17 cellular contexts compared by ENCODE assay signal in genomic region chr7:73774923-73775322, GRCh38. TPM values are rescaled to one million over a fixed set of nuclear protein-coding genes. Genes with fewer than 3 reads are reported as not detected.
DNase-seq lines count a peak whose midpoint lies in the region; ATAC-seq and TF ChIP-seq lines count a peak whose summit lies in the region.
"Had no signal": no experiment of that assay in that cellular context is flagged by ENCODE, and none has a peak within 500 bp of the region (broad histone marks: within the 10 kb centered on the region; RNA-seq: fewer than 3 reads in every experiment).

No MANE protein-coding gene starts in this region.

- no peaks in the 10 kb centered on the region for H3K9me3 ChIP-seq in A673 (ENCODE audit: low read depth, low read length, poor library complexity, severe bottlenecking)
- no peaks in the 10 kb centered on the region for H3K9me3 ChIP-seq in HEK293 (ENCODE audit: control insufficient read depth, insufficient read depth, low read depth, low read length)
- no peaks in the 10 kb centered on the region for H3K9me3 ChIP-seq in Peyer's patch
- no peaks in the 10 kb centered on the region for H3K9me3 ChIP-seq in fibroblast of lung (ENCODE audit: control insufficient read depth, insufficient read depth, low read depth, low read length)
- H3K9me3 ChIP-seq: heart left ventricle, left lung, tibial artery had no signal

- ATAC-seq in esophagus mucosa, result no peak
- no peak for ATAC-seq in HG03095 (IDR thresholded peaks at IDR 0.05; ENCODE audit: unreplicated experiment)
- ATAC-seq: heart left ventricle, left lung had no signal

- H2AFZ ChIP-seq in fibroblast of lung (ENCODE audit: low read length), result no peak overlapping the region

- no peak for TF ChIP-seq POLR2A in Peyer's patch (IDR thresholded peaks at IDR 0.05)

- POLR2A ChIA-PET in A673 (lab: Charles Lee; ENCODE audit: low non-redundant PET) (no interaction called here), HEK293 (lab: Yijun Ruan, JAX) (no interaction called here)

- H3K4me1 ChIP-seq in A673 (ENCODE audit: insufficient read depth, low read length, poor library complexity, severe bottlenecking) (no peaks in the 10 kb centered on the region), HEK293 (ENCODE audit: control insufficient read depth, insufficient read depth, low read length) (no peaks in the 10 kb centered on the region), Peyer's patch (peaks cover 0 to 16% (median 0%) of the 10 kb centered on the region in 4 donors), fibroblast of lung (ENCODE audit: control insufficient read depth, extremely low read depth, insufficient read depth, low read length) (no peaks in the 10 kb centered on the region)

- intact Hi-C loops in A673 (cut with micrococcal nuclease; ENCODE audit: unreplicated experiment), result no loop called here

- H3K4me3 ChIP-seq in A673 (ENCODE audit: low read depth, low read length, poor library complexity, severe bottlenecking) (no peak overlapping the region), HEK293 (ENCODE audit: low read depth, low read length) (no peak overlapping the region), Peyer's patch (no peak overlapping the region), fibroblast of lung (replicated peaks in 1 of 4; ENCODE audit: control extremely low read depth in 1 of 4, insufficient read depth in 1 of 4, low read depth in 3 of 4, low read length in 4 of 4) (no peak overlapping the region)
- H3K4me3 ChIP-seq: BLaER1 treated with 17β-estradiol and CSF1 and Interleukin-3, amounts not matched to agents 10 nM and 100 nM; heart left ventricle; left lung; tibial artery had no signal

- H3K9ac ChIP-seq in fibroblast of lung (ENCODE audit: insufficient read depth, low read length), result no peak overlapping the region

- H3K36me3 ChIP-seq in A673 (ENCODE audit: insufficient read depth, low read length, poor library complexity, severe bottlenecking), result no peaks in the 10 kb centered on the region
- no peaks in the 10 kb centered on the region for H3K36me3 ChIP-seq in HEK293 (ENCODE audit: control insufficient read depth in 2 of 2, insufficient read depth in 1 of 2, low read length in 2 of 2)
- H3K36me3 ChIP-seq in Peyer's patch, result no peaks in the 10 kb centered on the region
- H3K36me3 ChIP-seq in fibroblast of lung (ENCODE audit: control insufficient read depth, insufficient read depth, low read length), result no peaks in the 10 kb centered on the region
- H3K36me3 ChIP-seq: BLaER1 treated with 17β-estradiol and CSF1 and Interleukin-3, amounts not matched to agents 10 nM and 100 nM; brain microvascular endothelial cell; heart left ventricle; left lung; tibial artery had no signal

- H3K79me2 ChIP-seq in fibroblast of lung (ENCODE audit: control insufficient read depth, insufficient read depth, low read length), result no peaks in the 10 kb centered on the region

- TF ChIP-seq CTCF in A673 (conservative IDR thresholded peaks at IDR 0.05; ENCODE audit: low read depth, low read length), result no peak
- no peak for TF ChIP-seq CTCF in HEK293 (tag by site-specific recombination; IDR thresholded peaks at IDR 0.05)
- peak in 1 of 6 experiments; percentile 4 for TF ChIP-seq CTCF in Peyer's patch (IDR thresholded peaks at IDR 0.05)
- no peak for TF ChIP-seq CTCF in fibroblast of lung (conservative IDR thresholded peaks at IDR 0.05 in 1 of 2, IDR thresholded peaks at IDR 0.05 in 1 of 2; ENCODE audit: low read depth in 1 of 2, low read length in 2 of 2)

- H3K27ac ChIP-seq in A673 (ENCODE audit: low read depth, low read length, poor library complexity, severe bottlenecking), result no peak overlapping the region
- H3K27ac ChIP-seq in HEK293 (ENCODE audit: extremely low read depth, low read depth, low read length), result no peak overlapping the region
- peak overlapping the region in 3 of 4 donors; percentile 78 to 93 (median 86) for H3K27ac ChIP-seq in Peyer's patch
- no peak overlapping the region for H3K27ac ChIP-seq in fibroblast of lung (ENCODE audit: insufficient read depth, low read length)
- H3K27ac ChIP-seq: brain microvascular endothelial cell, heart left ventricle, left lung, tibial artery had no signal

- H3K27me3 ChIP-seq in A673 (replicated peaks; ENCODE audit: insufficient read depth, low read depth, low read length, poor library complexity), result peaks cover 13% of the 10 kb centered on the region
- H3K27me3 ChIP-seq in Peyer's patch, result peaks cover 0 to 5% of the 10 kb centered on the region in 2 donors
- H3K27me3 ChIP-seq in fibroblast of lung (ENCODE audit: control insufficient read depth, insufficient read depth, low read length), result peaks cover 4% of the 10 kb centered on the region

- no peaks in the 10 kb centered on the region for H4K20me1 ChIP-seq in fibroblast of lung (ENCODE audit: control insufficient read depth, extremely low read depth, insufficient read depth, low read length)

- peak; percentile 35 for DNase-seq in A673 (ENCODE audit: low spot score)
- DNase-seq in Peyer's patch, result no peak
- DNase-seq in fibroblast of lung (ENCODE audit: low read depth in 2 of 2), result peak; percentile 22 to 34
- DNase-seq in NK-92 (lab: John Stamatoyannopoulos, UW; ENCODE audit: unreplicated experiment), result no peak
- DNase-seq in hippocampal formation (lab: John Stamatoyannopoulos, UW), result no peak
- DNase-seq: activated naive CD4-positive, alpha-beta T cell treated with anti-CD3 and anti-CD28 coated beads for 36 hours; brain microvascular endothelial cell; heart left ventricle; left lung; naive B cell; NCI-H2029 treated with DMSO at 0.1 percent for 48 hours; T-helper 1 cell; tibial artery had no signal

- BruUV-seq in A673 (replicated peaks; lab: Mats Ljungman, UMichigan), result no TSS peak

- no peak overlapping the region for H3K4me2 ChIP-seq in fibroblast of lung (ENCODE audit: extremely low read depth, insufficient read depth, low read length)

- CTCF ChIA-PET in A673 (lab: Charles Lee) (no interaction called here), HEK293 (lab: Yijun Ruan, JAX) (interaction anchor here (0.6 kb wide), 1 partner anchor 19 kb away, joined by 3 read pairs; no protein-coding TSS in a partner anchor)

TF ChIP-seq in HEK293, 187 proteins besides CTCF, POLR2A, EP300 and RAD21 (continues in another document):
- TF ChIP-seq ZNF560 (tag by site-specific recombination; IDR thresholded peaks at IDR 0.05; ENCODE audit: borderline replicate concordance), result no peak
- TF ChIP-seq ZNF704 (tag by site-specific recombination; IDR thresholded peaks at IDR 0.05), result no peak
- TF ChIP-seq ZBTB11 (tag by site-specific recombination; conservative IDR thresholded peaks at IDR 0.05; ENCODE audit: low read depth), result no peak

RNA-seq across cellular contexts. Expression of gene CLDN3, which starts 4.9 kb away (rescaled TPM):
- total RNA-seq in A673 (2021) (not detected in 2 replicates), Peyer's patch (100 to 1,000 TPM in 3 of 4 donors, 10 to 100 TPM in 1; 55.3 to 944 (median 831) TPM), fibroblast of lung (not detected in 2 replicates), esophagus mucosa (0.64 TPM)
- polyA plus RNA-seq in fibroblast of lung, result 0.05 TPM in 1 of 2 replicates, not detected in the other
- 0.17 TPM in 1 of 2 replicates, not detected in the other for polyA plus RNA-seq in fibroblast of lung (2012)
- polyA minus RNA-seq in fibroblast of lung (ENCODE audit: low replicate concordance), result not detected in 2 replicates
- total RNA-seq: activated naive CD4-positive, alpha-beta T cell treated with anti-CD3 and anti-CD28 coated beads for 36 hours; heart left ventricle had no signal

RNA-seq across cellular contexts. Expression of gene ABHD11, which starts 36.3 kb away (rescaled TPM):
- 20.7 and 22.9 TPM in 2 replicates for total RNA-seq in A673 (2021)
- total RNA-seq in Peyer's patch, result 100 to 1,000 TPM in 2 of 4 donors, 10 to 100 TPM in 2; 65.9 to 156 (median 98.5) TPM
- total RNA-seq in fibroblast of lung, result 7.1 and 8.0 TPM in 2 replicates
- polyA plus RNA-seq in fibroblast of lung, result 6.5 and 16.3 TPM in 2 replicates
- 7.4 and 18.4 TPM in 2 replicates for polyA plus RNA-seq in fibroblast of lung (2012)
- 44.9 and 45.3 TPM in 2 replicates for polyA minus RNA-seq in fibroblast of lung (ENCODE audit: low replicate concordance)
- total RNA-seq in esophagus mucosa, result 11.7 TPM

RNA-seq across cellular contexts. Expression of gene STX1A, which starts 55.5 kb away (rescaled TPM):
- 37.8 and 47.1 TPM in 2 replicates for total RNA-seq in A673 (2021)
- total RNA-seq in Peyer's patch, result 10 to 100 TPM in 3 of 4 donors, 1 to 10 TPM in 1; 5.6 to 27.3 (median 23.3) TPM
- total RNA-seq in fibroblast of lung, result 4.6 and 8.1 TPM in 2 replicates
- polyA plus RNA-seq in fibroblast of lung, result 7.8 and 17.2 TPM in 2 replicates
- 5.9 and 13.2 TPM in 2 replicates for polyA plus RNA-seq in fibroblast of lung (2012)
- 14.9 and 16.3 TPM in 2 replicates for polyA minus RNA-seq in fibroblast of lung (ENCODE audit: low replicate concordance)
- 1.2 TPM for total RNA-seq in esophagus mucosa

RNA-seq across cellular contexts. Expression of gene CLDN4, which starts 55.9 kb away (rescaled TPM):
- total RNA-seq in A673 (2021) (0.11 and 0.17 TPM in 2 replicates), Peyer's patch (100 to 1,000 TPM in 3 of 4 donors, 10 to 100 TPM in 1; 83.3 to 551 (median 450) TPM), fibroblast of lung (under 0.01 and 0.26 TPM in 2 replicates), esophagus mucosa (149 TPM)
- 0.51 and 0.73 TPM in 2 replicates for polyA plus RNA-seq in fibroblast of lung
- 0.31 and 1.4 TPM in 2 replicates for polyA plus RNA-seq in fibroblast of lung (2012)
- polyA minus RNA-seq in fibroblast of lung (ENCODE audit: low replicate concordance), result 0.51 and 5.4 TPM in 2 replicates

Comparison
In these comparisons a context has a peak if more than half of its experiments do, and no peak if none do; other contexts are left out.
1. DNase-seq: peak in A673 (single experiment) and fibroblast of lung (2 of 2); none in Peyer's patch (0 of 3), NK-92 (single experiment) and hippocampal formation (0 of 2).
2. H3K27ac ChIP-seq: peak in Peyer's patch (3 of 4); none in A673 (single experiment), HEK293 (single experiment) and fibroblast of lung (single experiment).
3. RNA of gene CLDN3, which starts 4.9 kb away (total RNA-seq): 55.3 to 944 TPM in Peyer's patch; 0.64 TPM in esophagus mucosa (single experiment), not detected in A673 and not detected in fibroblast of lung; every median in the first group is over 10 times any median in the second.